ENCODE assay signal across 23 cellular contexts in genomic region chr3:10529809-10530208, GRCh38. TPM values are rescaled to one million over a fixed set of nuclear protein-coding genes. Genes with fewer than 3 reads are reported as not detected.
"Had no signal": no experiment of that assay in that cellular context is flagged by ENCODE, and none has a peak within 500 bp of the region (broad histone marks: within the 10 kb centered on the region; RNA-seq: fewer than 3 reads in every experiment).

No MANE protein-coding gene starts in this region.

- ATAC-seq: gastrocnemius medialis, mucosa of descending colon, T-cell had no signal

- H3K9me3 Mint-ChIP-seq: activated naive CD4-positive, alpha-beta T cell treated with anti-CD3 and anti-CD28 coated beads, Interleukin-2, amount 50 U/mL, for 24 hours; memory B cell; T-cell; T-helper 2 cell treated with Interferon-gamma antibody and Interleukin-4, amounts not matched to agents 5 μg/mL and 100 μg/mL, for 36 hours had no signal

- H3K27ac Mint-ChIP-seq: activated naive CD4-positive, alpha-beta T cell treated with anti-CD3 and anti-CD28 coated beads, Interleukin-2, amount 50 U/mL, for 24 hours; memory B cell; progenitor cell of endocrine pancreas; T-cell; T-helper 2 cell treated with Interferon-gamma antibody and Interleukin-4, amounts not matched to agents 5 μg/mL and 100 μg/mL, for 36 hours had no signal

- H3K4me3 Mint-ChIP-seq: activated naive CD4-positive, alpha-beta T cell treated with anti-CD3 and anti-CD28 coated beads, Interleukin-2, amount 50 U/mL, for 24 hours; memory B cell; T-cell; T-helper 2 cell treated with Interferon-gamma antibody and Interleukin-4, amounts not matched to agents 5 μg/mL and 100 μg/mL, for 36 hours had no signal

- H3K36me3 Mint-ChIP-seq: activated naive CD4-positive, alpha-beta T cell treated with anti-CD3 and anti-CD28 coated beads, Interleukin-2, amount 50 U/mL, for 24 hours; memory B cell; T-cell had no signal

- DNase-seq: activated CD4-positive, alpha-beta T cell treated with anti-CD3 and anti-CD28 coated beads, Interleukin-2, amount 50 U/mL, for 4 hours; activated gamma-delta T cell treated with Interleukin-2 at 50 U/mL for 16 hours; activated T-cell treated with anti-CD3 and anti-CD28 coated beads for 4 hours; brain microvascular endothelial cell; caudate nucleus; esophagus squamous epithelium; gastrocnemius medialis; hippocampal formation; mucosa of descending colon; retina; stimulated activated CD4-positive, alpha-beta T cell treated with anti-CD3 and anti-CD28 coated beads, Interleukin-2, amount 100 ng/mL, for 48 hours; stimulated activated naive CD4-positive, alpha-beta T cell; tibial artery; WERI-Rb-1 had no signal

- H3K4me1 Mint-ChIP-seq: activated naive CD4-positive, alpha-beta T cell treated with anti-CD3 and anti-CD28 coated beads, Interleukin-2, amount 50 U/mL, for 24 hours; memory B cell; T-cell had no signal

RNA-seq across cellular contexts. Expression of gene ATP2B2, which starts 24.4 kb away (rescaled TPM):
- total RNA-seq: activated CD8-positive, alpha-beta memory T cell treated with anti-CD3 and anti-CD28 coated beads for 36 hours; ascending aorta; dermis microvascular lymphatic vessel endothelial cell; osteoblast; T-cell had no signal
